In the genomic region with DNA sequence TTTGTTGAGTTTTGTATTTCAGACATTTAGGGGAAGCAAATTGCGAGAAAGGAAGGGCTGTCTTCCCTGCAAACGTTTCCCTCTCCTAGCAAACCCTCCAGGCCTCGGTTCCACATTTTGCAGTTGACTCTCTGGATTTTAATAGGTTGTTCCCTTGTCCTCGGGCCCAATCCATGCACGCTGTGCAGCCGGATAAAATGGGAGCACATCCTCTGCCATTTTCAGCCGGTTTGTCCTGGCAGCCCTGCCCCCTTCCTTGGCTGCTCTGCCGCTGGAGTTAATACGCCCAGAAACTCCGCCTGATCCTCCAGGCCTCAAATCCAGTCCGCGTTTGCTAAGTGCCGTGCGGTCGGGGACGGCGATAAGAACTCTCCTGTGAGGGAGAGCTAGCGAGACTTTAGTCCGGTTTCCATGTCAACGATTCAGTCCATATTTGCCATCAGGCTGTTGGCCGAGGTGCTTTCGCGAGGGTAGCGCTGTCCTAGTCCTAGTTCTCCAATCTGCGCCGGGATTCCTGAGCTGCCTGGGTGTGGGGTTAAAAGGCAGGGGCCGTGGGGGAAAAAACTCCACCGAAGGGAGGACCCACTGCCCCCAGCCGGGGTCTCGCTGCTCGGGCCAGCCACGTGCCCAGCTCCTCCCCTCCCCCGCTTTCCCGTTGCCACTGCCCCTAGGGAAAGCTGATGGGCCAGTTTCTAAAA, we compare ENCODE assay signal across 8 cellular contexts. TPM values are rescaled to one million over a fixed set of nuclear protein-coding genes. Genes with fewer than 3 reads are reported as not detected.
A peak's percentile ranks its signal among the peaks of the same experiment; 100 is the strongest.
DNase-seq lines count a peak whose midpoint lies in the region; ATAC-seq, FAIRE-seq and TF ChIP-seq lines count a peak whose summit lies in the region.

No MANE protein-coding gene starts in this region.

- FAIRE-seq in GM12892 (lab: Jason Lieb, UNC): peak; percentile 98

- peak; percentile 38 for ATAC-seq in HG03354 (IDR thresholded peaks at IDR 0.05; ENCODE audit: poor library complexity, severe bottlenecking, unreplicated experiment)
- no peak for ATAC-seq in HG03469 (IDR thresholded peaks at IDR 0.05; ENCODE audit: unreplicated experiment)

- peak overlapping the region; percentile 89 for H3K27ac ChIP-seq in cingulate gyrus (ENCODE audit: low read depth, low read length)

- peak; percentile 74 for DNase-seq in GM12892 (ENCODE audit: insufficient read length)
- DNase-seq in NCI-H524 (lab: John Stamatoyannopoulos, UW): peak; percentile 97 to 98
- DNase-seq in activated CD4-positive, alpha-beta T cell treated with anti-CD3 and anti-CD28 coated beads for 48 hours: peak; percentile 93
- peak; percentile 97 for DNase-seq in kidney glomerular epithelial cell (lab: John Stamatoyannopoulos, UW)
- DNase-seq in stimulated activated CD4-positive, alpha-beta T cell treated with anti-CD3 and anti-CD28 coated beads, Interleukin-15, amount 100 ng/mL, for 24 hours: peak; percentile 93

- TF ChIP-seq POLR2A in GM12892 (IDR thresholded peaks at IDR 0.05; ENCODE audit: low read depth, low read length): no peak; the same call in 1 of the 2 replicates

RNA-seq across cellular contexts. Expression of gene ARID1A, which starts 2.9 kb away (rescaled TPM):
- 35.4 TPM for polyA plus RNA-seq in GM12892 (2012; ENCODE audit: missing spikeins)
